In the genomic region with DNA sequence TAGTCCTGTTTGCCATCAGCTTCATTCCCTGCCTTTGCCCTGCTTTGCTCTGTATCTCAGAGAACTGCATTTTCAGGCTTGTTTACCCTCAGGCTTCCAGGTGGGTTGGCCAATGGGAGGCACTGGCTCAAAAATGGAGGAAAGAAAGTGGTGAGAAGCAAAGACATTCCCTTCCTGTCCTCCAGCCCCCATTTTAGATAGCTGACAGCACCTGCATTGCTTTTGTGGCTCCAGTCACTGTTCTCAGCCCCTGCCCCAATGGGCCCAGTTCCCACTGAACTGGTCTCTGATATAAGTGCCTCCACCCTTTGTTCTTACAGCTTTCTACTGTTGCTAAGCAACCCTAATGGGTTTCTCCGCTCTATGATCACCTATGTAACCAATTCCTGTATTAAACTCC, we compare ENCODE assay signal across 19 cellular contexts.
"Had no signal": no experiment of that assay in that cellular context is flagged by ENCODE, and none has a peak within 500 bp of the region (broad histone marks: within the 10 kb centered on the region; RNA-seq: fewer than 3 reads in every experiment).

No MANE protein-coding gene starts in this region.

- DNase-seq: activated B cell treated with CpG ODN at 0.5 μM for 24 hours; activated CD4-positive, alpha-beta T cell treated with anti-CD3 and anti-CD28 coated beads, Interleukin-2, amount 10 ng/mL, durations not matched to agents 7 days and 5 days; activated T-cell treated with anti-CD3 and anti-CD28 coated beads for 4 hours; amniotic stem cell; body of pancreas; central memory CD4-positive, alpha-beta T cell; effector CD8-positive, alpha-beta T cell; gastrocnemius medialis; left lung; mesenchymal stem cell; ovary; stimulated activated CD4-positive, alpha-beta T cell treated with anti-CD3 and anti-CD28 coated beads, Interleukin-4, amount 100 ng/mL, for 1 hour; stimulated activated CD8-positive, alpha-beta memory T cell treated with anti-CD3 and anti-CD28 coated beads, Interleukin-4, amount 100 ng/mL, for 48 hours; upper lobe of right lung had no signal

- H3K36me3 ChIP-seq: gastrocnemius medialis, left lung, ovary, upper lobe of right lung had no signal

- H3K27ac Mint-ChIP-seq: activated B cell treated with CpG ODN at 0.5 μM for 24 hours; activated CD4-positive, alpha-beta T cell treated with anti-CD3 and anti-CD28 coated beads, Interleukin-2, amount 10 ng/mL, durations not matched to agents 7 days and 5 days; activated naive CD4-positive, alpha-beta T cell treated with anti-CD3 and anti-CD28 coated beads, Interleukin-2, amount 50 U/mL, for 24 hours; activated T-helper 2 cell treated with anti-CD3 and anti-CD28 coated beads, Interferon-gamma antibody, Interleukin-2, Interleukin-4, amounts not matched to agents 10 μg/mL and 5 μg/mL and 100 μg/mL, durations not matched to agents 14 hours and 24 hours and 36 hours; stimulated activated naive CD8-positive, alpha-beta T cell treated with anti-CD3 and anti-CD28 coated beads, Interleukin-15, Interleukin-2, amounts not matched to agents 100 ng/mL and 50 ng/mL, for 24 hours had no signal

- H3K4me3 ChIP-seq: body of pancreas, coronary artery, gastrocnemius medialis, left lung, ovary, upper lobe of right lung had no signal

- ATAC-seq: body of pancreas, gastrocnemius medialis, left lung, upper lobe of right lung had no signal

- H3K9me3 Mint-ChIP-seq: activated B cell treated with CpG ODN at 0.5 μM for 24 hours; activated CD4-positive, alpha-beta T cell treated with anti-CD3 and anti-CD28 coated beads, Interleukin-2, amount 10 ng/mL, durations not matched to agents 7 days and 5 days; activated naive CD4-positive, alpha-beta T cell treated with anti-CD3 and anti-CD28 coated beads, Interleukin-2, amount 50 U/mL, for 24 hours; activated T-helper 2 cell treated with anti-CD3 and anti-CD28 coated beads, Interferon-gamma antibody, Interleukin-2, Interleukin-4, amounts not matched to agents 10 μg/mL and 5 μg/mL and 100 μg/mL, durations not matched to agents 14 hours and 24 hours and 36 hours; stimulated activated naive CD8-positive, alpha-beta T cell treated with anti-CD3 and anti-CD28 coated beads, Interleukin-15, Interleukin-2, amounts not matched to agents 100 ng/mL and 50 ng/mL, for 24 hours had no signal

- H3K27me3 ChIP-seq: body of pancreas, ovary, upper lobe of right lung had no signal

- H3K4me3 Mint-ChIP-seq: activated B cell treated with CpG ODN at 0.5 μM for 24 hours; activated CD4-positive, alpha-beta T cell treated with anti-CD3 and anti-CD28 coated beads, Interleukin-2, amount 10 ng/mL, durations not matched to agents 7 days and 5 days; activated naive CD4-positive, alpha-beta T cell treated with anti-CD3 and anti-CD28 coated beads, Interleukin-2, amount 50 U/mL, for 24 hours; stimulated activated naive CD8-positive, alpha-beta T cell treated with anti-CD3 and anti-CD28 coated beads, Interleukin-15, Interleukin-2, amounts not matched to agents 100 ng/mL and 50 ng/mL, for 24 hours had no signal

- H3K27ac ChIP-seq: body of pancreas, coronary artery, gastrocnemius medialis, left lung, ovary, upper lobe of right lung had no signal

- H3K9me3 ChIP-seq: body of pancreas, gastrocnemius medialis, left lung, ovary, upper lobe of right lung had no signal

- H3K27me3 Mint-ChIP-seq: activated naive CD4-positive, alpha-beta T cell treated with anti-CD3 and anti-CD28 coated beads, Interleukin-2, amount 50 U/mL, for 24 hours had no signal

- H3K4me1 ChIP-seq: body of pancreas, gastrocnemius medialis had no signal

- FAIRE-seq: keratinocyte had no signal
